8 cellular contexts compared by ENCODE assay signal in genomic region chr15:40942337-40942854, GRCh38. TPM values are rescaled to one million over a fixed set of nuclear protein-coding genes. Genes with fewer than 3 reads are reported as not detected.
DNase-seq lines count a peak whose midpoint lies in the region; ATAC-seq and TF ChIP-seq lines count a peak whose summit lies in the region.

No MANE protein-coding gene starts in this region.

- peaks cover 11% of the 10 kb centered on the region for H3K4me1 Mint-ChIP-seq in central memory CD8-positive, alpha-beta T cell
- H3K4me1 Mint-ChIP-seq in mesothelial cell of epicardium = peaks cover 17% of the 10 kb centered on the region

- peak; percentile 34 for DNase-seq in NAMALWA (ENCODE audit: low spot score)
- DNase-seq in central memory CD8-positive, alpha-beta T cell (ENCODE audit: low spot score in 2 of 2) = no peak
- DNase-seq in mesothelial cell of epicardium (ENCODE audit: low spot score in 2 of 2, unreplicated experiment in 2 of 2) = no peak
- no peak for DNase-seq in NCI-H2081 (lab: John Stamatoyannopoulos, UW)
- no peak for DNase-seq in C1 segment of cervical spinal cord (lab: John Stamatoyannopoulos, UW)

- TF ChIP-seq CTCF in mesothelial cell of epicardium (IDR thresholded peaks at IDR 0.05; ENCODE audit: unreplicated experiment) = no peak

- no peaks in the 10 kb centered on the region for H3K27me3 Mint-ChIP-seq in central memory CD8-positive, alpha-beta T cell
- H3K27me3 Mint-ChIP-seq in mesothelial cell of epicardium (ENCODE audit: low read depth) = peaks cover 9% of the 10 kb centered on the region

- peak; percentile 9 for ATAC-seq in GM18498 (IDR thresholded peaks at IDR 0.05; ENCODE audit: unreplicated experiment)
- ATAC-seq in central memory CD8-positive, alpha-beta T cell (replicated peaks; ENCODE audit: extremely low read depth, poor library complexity, severe bottlenecking) = no peak
- ATAC-seq in GM18519 (IDR thresholded peaks at IDR 0.05; ENCODE audit: low FRiP score, unreplicated experiment) = no peak
- ATAC-seq in GM19463 (IDR thresholded peaks at IDR 0.05; ENCODE audit: unreplicated experiment) = no peak

- peaks cover 2% of the 10 kb centered on the region for H3K36me3 Mint-ChIP-seq in central memory CD8-positive, alpha-beta T cell (ENCODE audit: insufficient read depth)
- H3K36me3 Mint-ChIP-seq in mesothelial cell of epicardium = no peaks in the 10 kb centered on the region

- H3K27ac Mint-ChIP-seq in central memory CD8-positive, alpha-beta T cell (ENCODE audit: low read depth) = peak overlapping the region; percentile 37
- peak overlapping the region; percentile 39 for H3K27ac Mint-ChIP-seq in mesothelial cell of epicardium

- no peaks in the 10 kb centered on the region for H3K9me3 Mint-ChIP-seq in central memory CD8-positive, alpha-beta T cell
- H3K9me3 Mint-ChIP-seq in mesothelial cell of epicardium = no peaks in the 10 kb centered on the region

- peak overlapping the region; percentile 68 for H3K4me3 Mint-ChIP-seq in central memory CD8-positive, alpha-beta T cell
- peak overlapping the region; percentile 63 for H3K4me3 Mint-ChIP-seq in mesothelial cell of epicardium

RNA-seq across cellular contexts. Expression of gene CHAC1, which starts 10.9 kb away (rescaled TPM):
- total RNA-seq in mesothelial cell of epicardium = 2.7 to 3.2 TPM (median 3.1 TPM) in 3 replicates

RNA-seq across cellular contexts. Expression of gene DLL4, which starts 13.3 kb away (rescaled TPM):
- total RNA-seq in mesothelial cell of epicardium = 0.20 to 0.31 TPM (median 0.24 TPM) in 3 replicates

RNA-seq across cellular contexts. Expression of gene VPS18, which starts 48.1 kb away (rescaled TPM):
- total RNA-seq in mesothelial cell of epicardium = 30.1 to 31.2 TPM (median 30.5 TPM) in 3 replicates
